In genomic region chr2:190948671-190949070, GRCh38 we compare ENCODE assay signal across 11 cellular contexts.
DNase-seq lines count a peak whose midpoint lies in the region; ATAC-seq, FAIRE-seq and TF ChIP-seq lines count a peak whose summit lies in the region.
"Had no signal": no experiment of that assay in that cellular context is flagged by ENCODE, and none has a peak within 500 bp of the region (broad histone marks: within the 10 kb centered on the region; RNA-seq: fewer than 3 reads in every experiment).

No MANE protein-coding gene starts in this region.

- FAIRE-seq in GM12892 (lab: Jason Lieb, UNC) (peak; percentile 86), pancreas (lab: Jason Lieb, UNC) (no peak)
- FAIRE-seq: G401.6 had no signal

- intact Hi-C loops in pancreas (cut with DNase I): no loop called here

- H3K27ac ChIP-seq in epithelial cell of prostate (peak overlapping the region; percentile 37), pancreas (peak overlapping the region; percentile 23 to 86 (median 67))

- TF ChIP-seq CTCF in pancreas (IDR thresholded peaks at IDR 0.05): no peak

- no peak for TF ChIP-seq POLR2A in GM12892 (IDR thresholded peaks at IDR 0.05; ENCODE audit: low read depth, low read length)

- no peaks in the 10 kb centered on the region for H3K36me3 ChIP-seq in pancreas

- H3K27me3 ChIP-seq in pancreas: no peaks in the 10 kb centered on the region

- no peaks in the 10 kb centered on the region for H3K9me3 ChIP-seq in pancreas

- H3K4me3 ChIP-seq in pancreas: peak overlapping the region in 1 of 4 donors; percentile 23

- DNase-seq in GM12892 (ENCODE audit: insufficient read length) (no peak), LHCN-M2 (ENCODE audit: low read depth) (peak; percentile 68), epithelial cell of prostate (ENCODE audit: low read depth, low spot score) (no peak), pancreas (peak in 3 of 6 donors; percentile 21 to 50 (median 24)), NCI-H1694 (lab: John Stamatoyannopoulos, UW) (no peak), COLO668 (lab: John Stamatoyannopoulos, UW; ENCODE audit: unreplicated experiment) (no peak)
- no peak for DNase-seq in central memory CD4-positive, alpha-beta T cell
- DNase-seq: activated effector memory CD4-positive, alpha-beta T cell treated with Interleukin-2 at 50 U/mL for 16 hours; NCI-H2081 had no signal

- H3K4me1 ChIP-seq in pancreas: peaks cover 31 to 42% (median 40%) of the 10 kb centered on the region in 3 donors

- 19 to 20% methylated on average over 2 of the region's 2 CpGs for WGBS in pancreas, 2 donors

- ATAC-seq in pancreas (peak; percentile 23 to 63 (median 52)), GM21528 (IDR thresholded peaks at IDR 0.05; ENCODE audit: low FRiP score, unreplicated experiment) (no peak)
